Comparison of ENCODE assay signal across 14 cellular contexts in the genomic region with DNA sequence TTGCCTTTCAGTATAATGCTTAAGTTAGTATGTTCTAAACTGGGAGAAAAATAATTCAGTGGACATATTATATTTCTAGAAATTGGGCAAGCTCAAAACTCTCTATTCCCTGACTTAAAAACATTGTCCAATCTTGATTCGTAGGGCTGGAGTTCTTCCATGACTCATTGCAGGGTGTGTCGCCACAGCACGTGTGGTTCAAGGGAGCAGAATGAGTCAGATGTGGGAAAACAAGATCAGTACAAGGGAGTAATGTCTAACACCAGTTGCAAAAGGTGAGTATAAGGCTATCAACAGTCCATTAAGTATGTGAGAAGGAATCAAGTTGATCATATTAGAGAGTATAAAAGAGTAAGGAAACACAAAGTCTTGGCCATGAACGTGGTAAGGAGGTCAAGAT.
DNase-seq lines count a peak whose midpoint lies in the region; ATAC-seq, FAIRE-seq and TF ChIP-seq lines count a peak whose summit lies in the region.
"Had no signal": no experiment of that assay in that cellular context is flagged by ENCODE, and none has a peak within 500 bp of the region (broad histone marks: within the 10 kb centered on the region; RNA-seq: fewer than 3 reads in every experiment).

No MANE protein-coding gene starts in this region.

- H2AFZ ChIP-seq in astrocyte (ENCODE audit: low read depth, low read length) (no peak overlapping the region), keratinocyte (ENCODE audit: control insufficient read depth, low read length) (no peak overlapping the region)

- H3K27me3 ChIP-seq in astrocyte (ENCODE audit: insufficient read depth, low read length) (no peaks in the 10 kb centered on the region), keratinocyte (ENCODE audit: control insufficient read depth, extremely low read depth, insufficient read depth, low read length) (no peaks in the 10 kb centered on the region)
- H3K27me3 ChIP-seq: BLaER1 treated with 17β-estradiol and CSF1 and Interleukin-3, amounts not matched to agents 10 nM and 100 nM had no signal

- no peak overlapping the region for H3K27ac ChIP-seq in astrocyte (ENCODE audit: low read depth, low read length)
- peak overlapping the region; percentile 20 for H3K27ac ChIP-seq in keratinocyte (ENCODE audit: control insufficient read depth, insufficient read depth, low read length)
- H3K27ac ChIP-seq: BLaER1 treated with 17β-estradiol and CSF1 and Interleukin-3, amounts not matched to agents 10 nM and 100 nM had no signal

- dilution Hi-C loops in keratinocyte (cut with MboI; ENCODE audit: extremely low pct_ligation_motif_present, low sequenced_read_pairs): no loop called here

- peaks cover 10% of the 10 kb centered on the region for H3K4me1 Mint-ChIP-seq in astrocyte (ENCODE audit: low read depth, unreplicated experiment)

- peak; percentile 4 for DNase-seq in AG09309 (ENCODE audit: low read depth)
- DNase-seq in HT1080 (ENCODE audit: low read depth): peak; percentile 90
- peak; percentile 22 for DNase-seq in astrocyte (ENCODE audit: low read depth)
- DNase-seq in keratinocyte (ENCODE audit: low read depth, low spot score): peak; percentile 41
- DNase-seq in stimulated activated naive CD4-positive, alpha-beta T cell (lab: John Stamatoyannopoulos, UW): no peak
- no peak for DNase-seq in stimulated activated CD4-positive, alpha-beta T cell treated with anti-CD3 and anti-CD28 coated beads, Interleukin-4, amount 100 ng/mL, for 24 hours
- no peak for DNase-seq in NCI-H2029 treated with DMSO at 0.1 percent for 48 hours (lab: John Stamatoyannopoulos, UW)
- DNase-seq: activated CD4-positive, CD25-positive, alpha-beta regulatory T cell; hypothalamus; NCI-H1417 had no signal

- H3K4me1 ChIP-seq in astrocyte (ENCODE audit: insufficient read depth, low read length) (no peaks in the 10 kb centered on the region), keratinocyte (ENCODE audit: control insufficient read depth, extremely low read depth, insufficient read depth, low read length) (peaks cover 9% of the 10 kb centered on the region)

- no peaks in the 10 kb centered on the region for H3K9me3 ChIP-seq in astrocyte (ENCODE audit: insufficient read depth, low read depth, low read length)
- no peaks in the 10 kb centered on the region for H3K9me3 ChIP-seq in keratinocyte (ENCODE audit: control insufficient read depth, low read depth, low read length)

- no peak for ATAC-seq in GM21717 (IDR thresholded peaks at IDR 0.05; ENCODE audit: unreplicated experiment)

- H3K36me3 ChIP-seq in astrocyte (ENCODE audit: insufficient read depth, low read length): no peaks in the 10 kb centered on the region
- H3K36me3 ChIP-seq in keratinocyte (ENCODE audit: control insufficient read depth in 2 of 2, extremely low read depth in 1 of 2, insufficient read depth in 2 of 2, low read length in 2 of 2): no peaks in the 10 kb centered on the region
- H3K36me3 ChIP-seq: BLaER1 treated with 17β-estradiol and CSF1 and Interleukin-3, amounts not matched to agents 10 nM and 100 nM had no signal

- H3K27me3 Mint-ChIP-seq in astrocyte (ENCODE audit: low read depth, unreplicated experiment): peaks cover 1% of the 10 kb centered on the region
- H3K27me3 Mint-ChIP-seq: dendritic cell treated with granulocyte-macrophage colony-stimulating factor and Interleukin-4, amounts not matched to agents 40 ng/mL and 50 ng/mL, for 4 days had no signal

- H3K9ac ChIP-seq in astrocyte (ENCODE audit: low read length) (no peak overlapping the region), keratinocyte (ENCODE audit: control insufficient read depth, extremely low read depth, insufficient read depth, low read length) (no peak overlapping the region)
- H3K9ac ChIP-seq: BLaER1 treated with 17β-estradiol and CSF1 and Interleukin-3, amounts not matched to agents 10 nM and 100 nM had no signal

- no peaks in the 10 kb centered on the region for H3K36me3 Mint-ChIP-seq in astrocyte (ENCODE audit: low read depth, unreplicated experiment)

- FAIRE-seq in astrocyte (lab: Jason Lieb, UNC) (no peak), keratinocyte (lab: Jason Lieb, UNC) (peak; percentile 82)
- FAIRE-seq: GM19239 had no signal

- H3K4me3 Mint-ChIP-seq in astrocyte (ENCODE audit: unreplicated experiment): no peak overlapping the region
- H3K4me3 Mint-ChIP-seq: dendritic cell treated with granulocyte-macrophage colony-stimulating factor and Interleukin-4, amounts not matched to agents 40 ng/mL and 50 ng/mL, for 4 days had no signal

- no peak overlapping the region for H3K4me2 ChIP-seq in astrocyte (ENCODE audit: low read length)
- H3K4me2 ChIP-seq in keratinocyte (ENCODE audit: control insufficient read depth, extremely low read depth, insufficient read depth, low read depth, low read length): peak overlapping the region; percentile 16

- H3K27ac Mint-ChIP-seq in astrocyte (ENCODE audit: unreplicated experiment): no peak overlapping the region
- H3K27ac Mint-ChIP-seq: dendritic cell treated with granulocyte-macrophage colony-stimulating factor and Interleukin-4, amounts not matched to agents 40 ng/mL and 50 ng/mL, for 4 days had no signal

- peaks cover 5% of the 10 kb centered on the region for H3K9me3 Mint-ChIP-seq in astrocyte (ENCODE audit: unreplicated experiment)

- no peak overlapping the region for H3K4me3 ChIP-seq in AG09309 (ENCODE audit: control insufficient read depth, low read depth, low read length)
- H3K4me3 ChIP-seq in astrocyte (ENCODE audit: insufficient read depth, low read depth, low read length): no peak overlapping the region
- H3K4me3 ChIP-seq in keratinocyte (ENCODE audit: control insufficient read depth in 2 of 3, extremely low read depth in 1 of 3, insufficient read depth in 2 of 3, low read depth in 1 of 3, low read length in 3 of 3): no peak overlapping the region
- H3K4me3 ChIP-seq: BLaER1 treated with 17β-estradiol and CSF1 and Interleukin-3, amounts not matched to agents 10 nM and 100 nM had no signal

- TF ChIP-seq CTCF in AG09309 (IDR thresholded peaks at IDR 0.05; ENCODE audit: control insufficient read depth, insufficient read depth, low read depth, low read length, missing control alignments) (no peak), astrocyte (IDR thresholded peaks at IDR 0.05; ENCODE audit: insufficient read depth, low read depth, low read length) (no peak), keratinocyte (optimal IDR thresholded peaks at IDR 0.05 in 1 of 3, IDR thresholded peaks at IDR 0.05 in 1 of 3, conservative IDR thresholded peaks at IDR 0.05 in 1 of 3; ENCODE audit: extremely low read depth in 1 of 3, insufficient read depth in 2 of 3, low read length in 3 of 3) (no peak)

- H4K20me1 ChIP-seq in astrocyte (ENCODE audit: insufficient read depth, low read length) (no peaks in the 10 kb centered on the region), keratinocyte (ENCODE audit: control insufficient read depth, extremely low read depth, insufficient read depth, low read length) (no peaks in the 10 kb centered on the region)
- H4K20me1 ChIP-seq: BLaER1 treated with 17β-estradiol and CSF1 and Interleukin-3, amounts not matched to agents 10 nM and 100 nM had no signal

- no peaks in the 10 kb centered on the region for H3K79me2 ChIP-seq in astrocyte (ENCODE audit: insufficient read depth, low read length)
- no peaks in the 10 kb centered on the region for H3K79me2 ChIP-seq in keratinocyte (ENCODE audit: control insufficient read depth, insufficient read depth, low read length)

- no peaks in the 10 kb centered on the region for H3K9me1 ChIP-seq in keratinocyte (ENCODE audit: control insufficient read depth, extremely low read depth, insufficient read depth, low read length)

Comparison
In these comparisons a context has a peak if more than half of its experiments do, and no peak if none do; other contexts are left out.
1. DNase-seq: peak in AG09309 (single experiment), HT1080 (single experiment), astrocyte (single experiment) and keratinocyte (single experiment); none in stimulated activated naive CD4-positive, alpha-beta T cell (0 of 6), stimulated activated CD4-positive, alpha-beta T cell treated with anti-CD3 and anti-CD28 coated beads, Interleukin-4, amount 100 ng/mL, for 24 hours (single experiment) and NCI-H2029 treated with DMSO at 0.1 percent for 48 hours (single experiment).